In genomic region chr11:299951-300735, GRCh38 we compare ENCODE assay signal across 1 cellular context.
TF ChIP-seq lines count a peak whose summit lies in the region.

No MANE protein-coding gene starts in this region.

TF ChIP-seq in GM12878, 131 proteins besides CTCF, POLR2A, EP300 and RAD21:
- TF ChIP-seq ELK1 (IDR thresholded peaks at IDR 0.05; ENCODE audit: low read depth, low read length) (no peak), SMC3 (IDR thresholded peaks at IDR 0.05; ENCODE audit: borderline replicate concordance, low read length) (peak; percentile 17; the same call in 1 of the 2 replicates)
